34 cellular contexts compared by ENCODE assay signal in genomic region chr13:90882551-90882950, GRCh38.
"Had no signal": no experiment of that assay in that cellular context is flagged by ENCODE, and none has a peak within 500 bp of the region (broad histone marks: within the 10 kb centered on the region; RNA-seq: fewer than 3 reads in every experiment).

No MANE protein-coding gene starts in this region.

- H3K4me2 ChIP-seq: SK-N-SH had no signal

- H3K9ac ChIP-seq: SK-N-SH had no signal

- H3K9me3 Mint-ChIP-seq: activated CD4-positive, alpha-beta T cell treated with anti-CD3 and anti-CD28 coated beads, Interleukin-2, amount 10 ng/mL, durations not matched to agents 7 days and 5 days; activated naive CD4-positive, alpha-beta T cell treated with anti-CD3 and anti-CD28 coated beads, Interleukin-2, amount 50 U/mL, for 24 hours; activated naive CD8-positive, alpha-beta T cell treated with anti-CD3 and anti-CD28 coated beads, Interleukin-2, amount 10 ng/mL, durations not matched to agents 7 days and 5 days; T-helper 1 cell treated with Interleukin-12 subunit alpha and Interleukin-12 subunit beta and Interleukin-4 antibody, amounts not matched to agents 30 μg/mL and 1 μg/mL, for 36 hours; T-helper 2 cell treated with Interferon-gamma antibody and Interleukin-4, amounts not matched to agents 5 μg/mL and 100 μg/mL, for 36 hours had no signal

- H3K4me1 ChIP-seq: ascending aorta, Peyer's patch, SJSA1 had no signal

- DNase-seq: activated CD4-positive, alpha-beta T cell treated with anti-CD3 and anti-CD28 coated beads for 36 hours; activated CD4-positive, alpha-beta T cell treated with anti-CD3 and anti-CD28 coated beads, Interleukin-2, amount 10 ng/mL, durations not matched to agents 7 days and 5 days; activated CD4-positive, alpha-beta T cell treated with anti-CD3 and anti-CD28 coated beads, Interleukin-2, amount 50 U/mL, for 48 hours; activated CD8-positive, alpha-beta memory T cell treated with anti-CD3 and anti-CD28 coated beads for 24 hours; activated CD8-positive, alpha-beta memory T cell treated with anti-CD3 and anti-CD28 coated beads, Interleukin-2, amount 10 ng/mL, durations not matched to agents 7 days and 5 days; activated CD8-positive, alpha-beta memory T cell treated with anti-CD3 and anti-CD28 coated beads, Interleukin-2, amount 50 U/mL, for 48 hours; activated gamma-delta T cell; activated naive CD4-positive, alpha-beta T cell treated with Interleukin-2 at 50 U/mL for 16 hours; activated naive CD8-positive, alpha-beta T cell treated with anti-CD3 and anti-CD28 coated beads, Interleukin-2, amount 10 ng/mL, durations not matched to agents 7 days and 5 days; amygdala; Karpas-422; KBM-7; NCI-H1105; NCI-H1417 treated with DMSO at 0.1 percent for 48 hours; NCI-H1694; NCI-H1930; NCI-H2081 treated with DMSO at 0.1 percent for 48 hours; NCI-H226; NCI-H446 treated with DMSO at 0.1 percent for 48 hours; NCI-H524; PC-3; Peyer's patch; RPMI8226; SHP77 treated with DMSO at 0.1 percent for 48 hours; SK-N-SH had no signal

- H3K36me3 Mint-ChIP-seq: activated CD8-positive, alpha-beta memory T cell treated with anti-CD3 and anti-CD28 coated beads, Interleukin-2, amount 10 ng/mL, durations not matched to agents 7 days and 5 days; activated naive CD4-positive, alpha-beta T cell treated with anti-CD3 and anti-CD28 coated beads, Interleukin-2, amount 50 U/mL, for 24 hours; activated naive CD8-positive, alpha-beta T cell treated with anti-CD3 and anti-CD28 coated beads, Interleukin-2, amount 10 ng/mL, durations not matched to agents 7 days and 5 days had no signal

- H3K4me1 Mint-ChIP-seq: activated CD4-positive, alpha-beta T cell treated with anti-CD3 and anti-CD28 coated beads for 36 hours; activated CD4-positive, alpha-beta T cell treated with anti-CD3 and anti-CD28 coated beads, Interleukin-2, amount 10 ng/mL, durations not matched to agents 7 days and 5 days; activated CD8-positive, alpha-beta memory T cell treated with anti-CD3 and anti-CD28 coated beads, Interleukin-2, amount 10 ng/mL, durations not matched to agents 7 days and 5 days; activated naive CD4-positive, alpha-beta T cell treated with anti-CD3 and anti-CD28 coated beads, Interleukin-2, amount 50 U/mL, for 24 hours; activated naive CD8-positive, alpha-beta T cell treated with anti-CD3 and anti-CD28 coated beads, Interleukin-2, amount 10 ng/mL, durations not matched to agents 7 days and 5 days had no signal

- ATAC-seq: activated CD4-positive, alpha-beta T cell treated with anti-CD3 and anti-CD28 coated beads for 36 hours; activated CD4-positive, CD25-positive, alpha-beta regulatory T cell treated with anti-CD3 and anti-CD28 coated beads, Interleukin-2, amount 50 U/mL, for 24 hours; activated CD8-positive, alpha-beta memory T cell treated with anti-CD3 and anti-CD28 coated beads, Interleukin-2, amount 10 ng/mL, durations not matched to agents 7 days and 5 days; PC-3 had no signal

- FAIRE-seq: TTC549 had no signal

- H3K4me3 ChIP-seq: ascending aorta, cardiac muscle cell, Peyer's patch, SJSA1 had no signal

- H3K4me3 Mint-ChIP-seq: activated CD4-positive, alpha-beta T cell treated with anti-CD3 and anti-CD28 coated beads for 36 hours; activated CD4-positive, alpha-beta T cell treated with anti-CD3 and anti-CD28 coated beads, Interleukin-2, amount 10 ng/mL, durations not matched to agents 7 days and 5 days; activated CD8-positive, alpha-beta memory T cell treated with anti-CD3 and anti-CD28 coated beads, Interleukin-2, amount 10 ng/mL, durations not matched to agents 7 days and 5 days; activated naive CD4-positive, alpha-beta T cell treated with anti-CD3 and anti-CD28 coated beads, Interleukin-2, amount 50 U/mL, for 24 hours; activated naive CD8-positive, alpha-beta T cell treated with anti-CD3 and anti-CD28 coated beads, Interleukin-2, amount 10 ng/mL, durations not matched to agents 7 days and 5 days; T-helper 1 cell treated with Interleukin-12 subunit alpha and Interleukin-12 subunit beta and Interleukin-4 antibody, amounts not matched to agents 30 μg/mL and 1 μg/mL, for 36 hours; T-helper 2 cell treated with Interferon-gamma antibody and Interleukin-4, amounts not matched to agents 5 μg/mL and 100 μg/mL, for 36 hours had no signal

- H3K27me3 ChIP-seq: ascending aorta, cardiac muscle cell, Peyer's patch, SJSA1 had no signal

- H3K27me3 Mint-ChIP-seq: activated CD4-positive, alpha-beta T cell treated with anti-CD3 and anti-CD28 coated beads for 36 hours; activated CD4-positive, alpha-beta T cell treated with anti-CD3 and anti-CD28 coated beads, Interleukin-2, amount 10 ng/mL, durations not matched to agents 7 days and 5 days; activated CD8-positive, alpha-beta memory T cell treated with anti-CD3 and anti-CD28 coated beads, Interleukin-2, amount 10 ng/mL, durations not matched to agents 7 days and 5 days; activated naive CD4-positive, alpha-beta T cell treated with anti-CD3 and anti-CD28 coated beads, Interleukin-2, amount 50 U/mL, for 24 hours; activated naive CD8-positive, alpha-beta T cell treated with anti-CD3 and anti-CD28 coated beads, Interleukin-2, amount 10 ng/mL, durations not matched to agents 7 days and 5 days had no signal

- H3K36me3 ChIP-seq: ascending aorta, cardiac muscle cell, Peyer's patch, SJSA1 had no signal

- H3K27ac Mint-ChIP-seq: activated CD4-positive, alpha-beta T cell treated with anti-CD3 and anti-CD28 coated beads for 36 hours; activated CD4-positive, alpha-beta T cell treated with anti-CD3 and anti-CD28 coated beads, Interleukin-2, amount 10 ng/mL, durations not matched to agents 7 days and 5 days; activated CD8-positive, alpha-beta memory T cell treated with anti-CD3 and anti-CD28 coated beads, Interleukin-2, amount 10 ng/mL, durations not matched to agents 7 days and 5 days; activated naive CD4-positive, alpha-beta T cell treated with anti-CD3 and anti-CD28 coated beads, Interleukin-2, amount 50 U/mL, for 24 hours; activated naive CD8-positive, alpha-beta T cell treated with anti-CD3 and anti-CD28 coated beads, Interleukin-2, amount 10 ng/mL, durations not matched to agents 7 days and 5 days; activated T-helper 2 cell treated with anti-CD3 and anti-CD28 coated beads, Interferon-gamma antibody, Interleukin-2, Interleukin-4, amounts not matched to agents 10 μg/mL and 5 μg/mL and 100 μg/mL, durations not matched to agents 14 hours and 24 hours and 36 hours; T-helper 1 cell treated with Interleukin-12 subunit alpha and Interleukin-12 subunit beta and Interleukin-4 antibody, amounts not matched to agents 30 μg/mL and 1 μg/mL, for 36 hours; T-helper 2 cell treated with Interferon-gamma antibody and Interleukin-4, amounts not matched to agents 5 μg/mL and 100 μg/mL, for 36 hours had no signal

- H3K27ac ChIP-seq: ascending aorta, cardiac muscle cell, Peyer's patch, SJSA1 had no signal

- H3K9me3 ChIP-seq: ascending aorta, Peyer's patch, SJSA1, SK-N-SH had no signal
